In genomic region chr10:74418285-74418872, GRCh38 we compare ENCODE assay signal across 9 cellular contexts.
DNase-seq lines count a peak whose midpoint lies in the region; ATAC-seq, FAIRE-seq and TF ChIP-seq lines count a peak whose summit lies in the region.
"Had no signal": no experiment of that assay in that cellular context is flagged by ENCODE, and none has a peak within 500 bp of the region (broad histone marks: within the 10 kb centered on the region; RNA-seq: fewer than 3 reads in every experiment).

No MANE protein-coding gene starts in this region.

- peaks cover 32% of the 10 kb centered on the region for H3K4me1 Mint-ChIP-seq in mesothelial cell of epicardium
- peaks cover 7% of the 10 kb centered on the region for H3K4me1 Mint-ChIP-seq in CD4-positive, alpha-beta T cell (ENCODE audit: low read depth)

- no peaks in the 10 kb centered on the region for H3K27me3 ChIP-seq in CD4-positive, alpha-beta T cell (ENCODE audit: control insufficient read depth, insufficient read depth, low read length)

- TF ChIP-seq CTCF in D721Med (IDR thresholded peaks at IDR 0.05; ENCODE audit: insufficient read depth, missing control alignments) = no peak
- TF ChIP-seq CTCF in mesothelial cell of epicardium (IDR thresholded peaks at IDR 0.05; ENCODE audit: unreplicated experiment) = no peak
- TF ChIP-seq CTCF in CD4-positive, alpha-beta T cell (IDR thresholded peaks at IDR 0.05) = no peak

- peaks cover 14% of the 10 kb centered on the region for H3K36me3 Mint-ChIP-seq in mesothelial cell of epicardium
- peaks cover 16% of the 10 kb centered on the region for H3K36me3 Mint-ChIP-seq in CD4-positive, alpha-beta T cell (ENCODE audit: low read depth)

- POLR2A ChIA-PET in CD4-positive, alpha-beta T cell (lab: Charles Lee) = no interaction called here

- intact Hi-C loops in CD4-positive, alpha-beta T cell (cut with DNase I, micrococcal nuclease) = loop anchor here (2.0 to 5.0 kb wide), 3 partner anchors 151 to 682 kb away; partner anchors contain the start of gene KAT6B (in 1 of the 2)

- peaks cover 10% of the 10 kb centered on the region for H3K9me3 Mint-ChIP-seq in mesothelial cell of epicardium
- no peaks in the 10 kb centered on the region for H3K9me3 Mint-ChIP-seq in CD4-positive, alpha-beta T cell

- H3K9me3 ChIP-seq in CD4-positive, alpha-beta T cell (ENCODE audit: control insufficient read depth, low read length) = no peaks in the 10 kb centered on the region

- peak; percentile 58 for FAIRE-seq in D721Med (lab: Jason Lieb, UNC)

- no peak for DNase-seq in D721Med (ENCODE audit: insufficient read length, low spot score)
- DNase-seq in NCI-H2029 (lab: John Stamatoyannopoulos, UW) = peak; percentile 71
- peak; percentile 87 for DNase-seq in astrocyte of the hippocampus (ENCODE audit: low read depth, low spot score)
- no peak for DNase-seq in mesothelial cell of epicardium (ENCODE audit: low spot score in 2 of 2, unreplicated experiment in 2 of 2)
- no peak for DNase-seq in activated CD8-positive, alpha-beta memory T cell treated with anti-CD3 and anti-CD28 coated beads, Interleukin-2, amount 50 U/mL, for 4 hours
- no peak for DNase-seq in KG1 (lab: John Stamatoyannopoulos, UW)
- no peak for DNase-seq in CD4-positive, alpha-beta T cell
- DNase-seq: mammary epithelial cell had no signal

- no peak overlapping the region for H3K27ac ChIP-seq in CD4-positive, alpha-beta T cell (ENCODE audit: low read depth, low read length)

- peak overlapping the region; percentile 26 for H3K4me3 Mint-ChIP-seq in mesothelial cell of epicardium
- no peak overlapping the region for H3K4me3 Mint-ChIP-seq in CD4-positive, alpha-beta T cell

- ATAC-seq in CD4-positive, alpha-beta T cell (ENCODE audit: poor library complexity) = no peak
- ATAC-seq in HG02571 (IDR thresholded peaks at IDR 0.05; ENCODE audit: unreplicated experiment) = no peak

- CTCF ChIA-PET in CD4-positive, alpha-beta T cell (lab: Charles Lee) = no interaction called here

- peak overlapping the region; percentile 87 for H3K27ac Mint-ChIP-seq in mesothelial cell of epicardium
- no peak overlapping the region for H3K27ac Mint-ChIP-seq in CD4-positive, alpha-beta T cell

- H3K27me3 Mint-ChIP-seq in mesothelial cell of epicardium (ENCODE audit: low read depth) = no peaks in the 10 kb centered on the region
- no peaks in the 10 kb centered on the region for H3K27me3 Mint-ChIP-seq in CD4-positive, alpha-beta T cell

Comparison
In these comparisons a context has a peak if more than half of its experiments do, and no peak if none do; other contexts are left out.
1. DNase-seq: peak in NCI-H2029 (single experiment) and astrocyte of the hippocampus (single experiment); none in D721Med (single experiment), mesothelial cell of epicardium (0 of 2), activated CD8-positive, alpha-beta memory T cell treated with anti-CD3 and anti-CD28 coated beads, Interleukin-2, amount 50 U/mL, for 4 hours (single experiment), KG1 (single experiment) and CD4-positive, alpha-beta T cell (0 of 10).